In genomic region chr2:104852161-104852689, GRCh38 we compare ENCODE assay signal across 9 cellular contexts. TPM values are rescaled to one million over a fixed set of nuclear protein-coding genes. Genes with fewer than 3 reads are reported as not detected.
DNase-seq lines count a peak whose midpoint lies in the region; ATAC-seq, FAIRE-seq and TF ChIP-seq lines count a peak whose summit lies in the region.
"Had no signal": no experiment of that assay in that cellular context is flagged by ENCODE, and none has a peak within 500 bp of the region (broad histone marks: within the 10 kb centered on the region; RNA-seq: fewer than 3 reads in every experiment).

No MANE protein-coding gene starts in this region.

- H3K27ac ChIP-seq in hepatocyte, result no peak overlapping the region
- no peak overlapping the region for H3K27ac ChIP-seq in spleen

- intact Hi-C loops in spleen (cut with DNase I; ENCODE audit: low total_unique reads), result no loop called here

- 1% methylated on average over 36 of the region's 37 CpGs for WGBS in hepatocyte (ENCODE audit: low lambda C conversion rate, missing lambda C conversion rate)
- 1 to 3% (median 2%) methylated on average over 37 of the region's 37 CpGs for WGBS in spleen, 5 donors

- DNase-seq in NCI-H1417 (lab: John Stamatoyannopoulos, UW), result peak in 2 of 3 experiments; percentile 18 to 60
- DNase-seq in NCI-H1417 treated with DMSO at 0.1 percent for 48 hours (lab: John Stamatoyannopoulos, UW), result no peak
- no peak for DNase-seq in hepatocyte (ENCODE audit: low spot score)
- no peak for DNase-seq in spleen
- DNase-seq in GM12892 (ENCODE audit: insufficient read length), result no peak

- peak overlapping the region; percentile 82 for H3K4me2 ChIP-seq in hepatocyte

- H3K4me3 ChIP-seq in hepatocyte (no peak overlapping the region), spleen (peak overlapping the region; percentile 1 to 69 (median 39))

- H3K4me1 ChIP-seq in hepatocyte (ENCODE audit: insufficient read depth) (peaks cover 16% of the 10 kb centered on the region), spleen (peaks cover 22 to 60% (median 46%) of the 10 kb centered on the region in 6 donors)

- TF ChIP-seq CTCF in hepatocyte (IDR thresholded peaks at IDR 0.05; ENCODE audit: poor library complexity) (no peak), spleen (IDR thresholded peaks at IDR 0.05 in 8 of 11, conservative IDR thresholded peaks at IDR 0.05 in 3 of 11) (no peak)

- H3K27me3 ChIP-seq in hepatocyte (peaks cover 82% of the 10 kb centered on the region), spleen (replicated peaks in 1 of 7) (peaks cover 19 to 97% (median 87%) of the 10 kb centered on the region in 7 donors)

- H3K79me2 ChIP-seq in hepatocyte, result no peaks in the 10 kb centered on the region

- peak overlapping the region; percentile 52 for H2AFZ ChIP-seq in hepatocyte

- no peak for TF ChIP-seq POLR2A in spleen (IDR thresholded peaks at IDR 0.05)
- no peak for TF ChIP-seq POLR2A in GM12892 (IDR thresholded peaks at IDR 0.05; ENCODE audit: low read depth, low read length)

- ATAC-seq in SK-N-SH treated with all-trans-retinoic acid at 6 μM for 48 hours (peak; percentile 52), HG02798 (IDR thresholded peaks at IDR 0.05; ENCODE audit: poor library complexity, unreplicated experiment) (no peak), GM18520 (IDR thresholded peaks at IDR 0.05; ENCODE audit: unreplicated experiment) (no peak)

- H3K36me3 ChIP-seq in hepatocyte (replicated peaks; ENCODE audit: insufficient read depth, low read depth) (no peaks in the 10 kb centered on the region), spleen (no peaks in the 10 kb centered on the region)

- no peaks in the 10 kb centered on the region for H3K9me2 ChIP-seq in hepatocyte (replicated peaks; ENCODE audit: insufficient read depth)

- H4K20me1 ChIP-seq in hepatocyte (ENCODE audit: insufficient read depth, poor library complexity, severe bottlenecking), result no peaks in the 10 kb centered on the region

- no peak for FAIRE-seq in GM12892 (lab: Jason Lieb, UNC)

- H3K9me3 ChIP-seq in hepatocyte (ENCODE audit: low read depth) (no peaks in the 10 kb centered on the region), spleen (no peaks in the 10 kb centered on the region)

TF ChIP-seq in SK-N-SH treated with all-trans-retinoic acid at 6 μM for 48 hours, 23 proteins besides CTCF, POLR2A, EP300 and RAD21:
- TF ChIP-seq ZNF70 (CRISPR knock-in tag; IDR thresholded peaks at IDR 0.05) (no peak), ZFP30 (CRISPR knock-in tag; IDR thresholded peaks at IDR 0.05) (no peak), SNAI2 (CRISPR knock-in tag; IDR thresholded peaks at IDR 0.05) (no peak), GLIS3 (CRISPR knock-in tag; IDR thresholded peaks at IDR 0.05) (no peak), ZFP3 (CRISPR knock-in tag; IDR thresholded peaks at IDR 0.05) (no peak), ZC3H10 (CRISPR knock-in tag; IDR thresholded peaks at IDR 0.05) (no peak), OSR1 (CRISPR knock-in tag; IDR thresholded peaks at IDR 0.05) (no peak), CSDC2 (CRISPR knock-in tag; IDR thresholded peaks at IDR 0.05) (no peak)
TF ChIP-seq in SK-N-SH treated with all-trans-retinoic acid at 6 μM for 48 hours: peak in this region for 0.

RNA-seq across cellular contexts. Expression of gene POU3F3, which starts 1.7 kb away (rescaled TPM):
- total RNA-seq in hepatocyte (not detected in 2 replicates), spleen (not detected)
- polyA plus RNA-seq in hepatocyte (not detected in 2 replicates), spleen (not detected)
- polyA plus RNA-seq in GM12892 (2012; ENCODE audit: missing spikeins), result not detected
- total RNA-seq: T-helper 1 cell treated with Interleukin-12 subunit alpha and Interleukin-12 subunit beta and Interleukin-4 antibody, amounts not matched to agents 30 ng/mL and 1 ng/mL, for 36 hours had no signal

Comparison
In these comparisons a context has a peak if more than half of its experiments do, and no peak if none do; other contexts are left out.
1. DNase-seq: peak in NCI-H1417 (2 of 3); none in NCI-H1417 treated with DMSO at 0.1 percent for 48 hours (single experiment), hepatocyte (single experiment), spleen (single experiment) and GM12892 (single experiment).